17 cellular contexts compared by ENCODE assay signal in genomic region chr9:79559501-79560181, GRCh38. TPM values are rescaled to one million over a fixed set of nuclear protein-coding genes. Genes with fewer than 3 reads are reported as not detected.
A peak's percentile ranks its signal among the peaks of the same experiment; 100 is the strongest.
DNase-seq lines count a peak whose midpoint lies in the region; TF ChIP-seq lines count a peak whose summit lies in the region.
"Had no signal": no experiment of that assay in that cellular context is flagged by ENCODE, and none has a peak within 500 bp of the region (broad histone marks: within the 10 kb centered on the region; RNA-seq: fewer than 3 reads in every experiment).

No MANE protein-coding gene starts in this region.

- peaks cover 3% of the 10 kb centered on the region for H3K4me1 ChIP-seq in testis
- H3K4me1 ChIP-seq: heart right ventricle, left ventricle myocardium inferior, suprapubic skin had no signal

- no peak for TF ChIP-seq POLR2A in testis (IDR thresholded peaks at IDR 0.05)

- intact Hi-C loops in testis (cut with DNase I; ENCODE audit: low total_unique reads) = no loop called here
- intact Hi-C loops in cardiac septum (cut with DNase I) = no loop called here

- H3K27ac ChIP-seq in testis = peak overlapping the region; percentile 17 to 68
- H3K27ac ChIP-seq: brain microvascular endothelial cell, heart right ventricle, left ventricle myocardium inferior, suprapubic skin had no signal

- whole genome bisulfite sequencing in testis, 2 donors = 45 to 49% methylated on average over 3 of the region's 3 CpGs

- no peaks in the 10 kb centered on the region for H3K9me3 ChIP-seq in testis
- H3K9me3 ChIP-seq: heart right ventricle, left ventricle myocardium inferior, suprapubic skin had no signal

- H3K36me3 ChIP-seq in testis (ENCODE audit: low read depth, missing control alignments) = no peaks in the 10 kb centered on the region
- H3K36me3 ChIP-seq: brain microvascular endothelial cell, heart right ventricle, left ventricle myocardium inferior, suprapubic skin had no signal

- TF ChIP-seq CTCF in testis (IDR thresholded peaks at IDR 0.05) = no peak

- no peak overlapping the region for H3K4me3 ChIP-seq in testis
- H3K4me3 ChIP-seq: heart right ventricle, K562, left ventricle myocardium inferior, suprapubic skin had no signal

- H3K27me3 ChIP-seq in testis = no peaks in the 10 kb centered on the region
- H3K27me3 ChIP-seq: brain microvascular endothelial cell, suprapubic skin had no signal

- DNase-seq in NCI-H1092 (lab: John Stamatoyannopoulos, UW) = peak; percentile 20
- peak; percentile 87 for DNase-seq in NCI-H510A treated with DMSO at 0.1 percent for 48 hours (lab: John Stamatoyannopoulos, UW)
- DNase-seq in foreskin melanocyte = peak; percentile 91
- DNase-seq in testis = no peak
- DNase-seq in activated CD4-positive, CD25-positive, alpha-beta regulatory T cell treated with anti-CD3 and anti-CD28 coated beads, Interleukin-2, amount 50 U/mL, for 72 hours = no peak
- DNase-seq in H4 (ENCODE audit: low spot score) = no peak
- DNase-seq in cardiac septum (ENCODE audit: low spot score) = no peak
- DNase-seq: activated CD4-positive, alpha-beta memory T cell treated with anti-CD3 and anti-CD28 coated beads for 36 hours; brain microvascular endothelial cell; CD4-positive, alpha-beta T cell; heart right ventricle; left ventricle myocardium inferior; NCI-H524; small intestine; T1000 had no signal

RNA-seq across cellular contexts. Expression of gene TLE4, which starts 12.1 kb away (rescaled TPM):
- total RNA-seq in testis (100 to 1,000 TPM; 223 to 311 TPM), cardiac septum (17.4 TPM)
- 292 TPM for polyA plus RNA-seq in testis (ENCODE audit: insufficient read depth, low read depth, low replicate concordance)
- 27.8 and 32.1 TPM in 2 replicates for total RNA-seq in H4 (2014; rRNA removed; shearing (Covaris generic))

Comparison
In these comparisons a context has a peak if more than half of its experiments do, and no peak if none do; other contexts are left out.
1. DNase-seq: peak in NCI-H1092 (single experiment), NCI-H510A treated with DMSO at 0.1 percent for 48 hours (single experiment) and foreskin melanocyte (single experiment); none in testis (single experiment), activated CD4-positive, CD25-positive, alpha-beta regulatory T cell treated with anti-CD3 and anti-CD28 coated beads, Interleukin-2, amount 50 U/mL, for 72 hours (single experiment), H4 (single experiment) and cardiac septum (single experiment).